In the genomic region with DNA sequence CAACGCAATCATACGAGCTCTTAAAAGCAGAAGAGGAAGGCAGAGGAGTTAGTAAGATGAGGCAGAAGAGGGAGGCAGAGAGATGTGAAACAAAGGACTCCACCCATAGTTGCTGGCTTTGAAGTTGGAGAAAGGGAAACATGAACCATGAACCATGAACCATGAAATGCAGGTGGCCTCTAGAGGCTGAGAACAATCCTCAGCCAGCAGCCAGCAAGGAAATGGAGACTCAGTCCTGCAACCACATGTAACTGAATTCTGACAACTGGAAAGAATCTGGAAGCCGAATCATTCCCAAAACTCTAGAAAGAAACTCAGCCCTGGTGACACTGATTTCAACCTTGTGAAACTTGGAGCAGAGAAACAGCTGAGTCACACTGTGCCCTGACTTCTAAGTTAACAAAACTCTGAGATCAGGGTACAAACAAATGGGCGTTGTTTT, we compare ENCODE assay signal across 1 cellular context.
TF ChIP-seq lines count a peak whose summit lies in the region.

No MANE protein-coding gene starts in this region.

TF ChIP-seq in GM12878, 131 proteins besides CTCF, POLR2A, EP300 and RAD21 (continued from another document and continues in another):
- no peak for TF ChIP-seq CEBPB (IDR thresholded peaks at IDR 0.05; ENCODE audit: borderline replicate concordance in 1 of 2, low read depth in 2 of 2, low read length in 2 of 2)
- no peak for TF ChIP-seq YBX1 (IDR thresholded peaks at IDR 0.05)
- TF ChIP-seq CBFB (IDR thresholded peaks at IDR 0.05; ENCODE audit: low read depth) = no peak
- TF ChIP-seq SREBF2 (IDR thresholded peaks at IDR 0.05; ENCODE audit: low read length) = no peak
- 0 out of 2 replicates have a peak, but pooled peaks have one; percentile 22 for TF ChIP-seq HDGF (IDR thresholded peaks at IDR 0.05)
- TF ChIP-seq ELK1 (IDR thresholded peaks at IDR 0.05; ENCODE audit: low read depth, low read length) = no peak
- TF ChIP-seq TARDBP (IDR thresholded peaks at IDR 0.05; ENCODE audit: borderline replicate concordance) = no peak
- no peak for TF ChIP-seq ASH2L (IDR thresholded peaks at IDR 0.05; ENCODE audit: borderline replicate concordance, low read depth)
- TF ChIP-seq SPI1 (IDR thresholded peaks at IDR 0.05; ENCODE audit: borderline replicate concordance, insufficient read depth, low read depth, low read length) = peak; percentile 63; the same call in 1 of the 2 replicates
- peak; percentile 59 for TF ChIP-seq RUNX3 (IDR thresholded peaks at IDR 0.05; ENCODE audit: low read length)
- peak; percentile 92 for TF ChIP-seq TCF7 (IDR thresholded peaks at IDR 0.05; ENCODE audit: borderline replicate concordance)
- TF ChIP-seq MTA3 (IDR thresholded peaks at IDR 0.05; ENCODE audit: borderline replicate concordance, low read length) = no peak; the same call in 1 of the 2 replicates
- TF ChIP-seq RELA (IDR thresholded peaks at IDR 0.05; ENCODE audit: borderline replicate concordance, partially characterized antibody) = no peak
- TF ChIP-seq ETV6 (conservative IDR thresholded peaks at IDR 0.05 in 1 of 2, IDR thresholded peaks at IDR 0.05 in 1 of 2; ENCODE audit: borderline replicate concordance in 1 of 2, low read depth in 1 of 2) = peak in 1 of 2 experiments; percentile 66; a peak in 2 of 4 replicates
- no peak for TF ChIP-seq ZNF274 (IDR thresholded peaks at IDR 0.05; ENCODE audit: insufficient read depth, insufficient read length)
- TF ChIP-seq SREBF1 (IDR thresholded peaks at IDR 0.05; ENCODE audit: low read length) = no peak
- TF ChIP-seq ATF2 (IDR thresholded peaks at IDR 0.05; ENCODE audit: low read length) = peak; percentile 51; the same call in 1 of the 2 replicates
- TF ChIP-seq YY1 (IDR thresholded peaks at IDR 0.05; ENCODE audit: low read depth, low read length) = peak; percentile 85
- TF ChIP-seq RELB (IDR thresholded peaks at IDR 0.05; ENCODE audit: low read depth) = peak; percentile 71
- TF ChIP-seq EGR1 (IDR thresholded peaks at IDR 0.05; ENCODE audit: borderline replicate concordance in 1 of 2, low read depth in 2 of 2, low read length in 2 of 2) = no peak
- TF ChIP-seq, protein P1, sequence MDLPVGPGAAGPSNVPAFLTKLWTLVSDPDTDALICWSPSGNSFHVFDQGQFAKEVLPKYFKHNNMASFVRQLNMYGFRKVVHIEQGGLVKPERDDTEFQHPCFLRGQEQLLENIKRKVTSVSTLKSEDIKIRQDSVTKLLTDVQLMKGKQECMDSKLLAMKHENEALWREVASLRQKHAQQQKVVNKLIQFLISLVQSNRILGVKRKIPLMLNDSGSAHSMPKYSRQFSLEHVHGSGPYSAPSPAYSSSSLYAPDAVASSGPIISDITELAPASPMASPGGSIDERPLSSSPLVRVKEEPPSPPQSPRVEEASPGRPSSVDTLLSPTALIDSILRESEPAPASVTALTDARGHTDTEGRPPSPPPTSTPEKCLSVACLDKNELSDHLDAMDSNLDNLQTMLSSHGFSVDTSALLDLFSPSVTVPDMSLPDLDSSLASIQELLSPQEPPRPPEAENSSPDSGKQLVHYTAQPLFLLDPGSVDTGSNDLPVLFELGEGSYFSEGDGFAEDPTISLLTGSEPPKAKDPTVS (IDR thresholded peaks at IDR 0.05; ENCODE audit: low read depth, low read length) = no peak
- TF ChIP-seq ATF7 (IDR thresholded peaks at IDR 0.05; ENCODE audit: low read depth) = no peak
- TF ChIP-seq RFX5 (IDR thresholded peaks at IDR 0.05; ENCODE audit: low read depth, low read length) = no peak
- TF ChIP-seq MTA2 (IDR thresholded peaks at IDR 0.05; ENCODE audit: low read depth) = 0 out of 2 replicates have a peak, but pooled peaks have one; percentile 32
- peak; percentile 80; the same call in 1 of the 2 replicates for TF ChIP-seq PAX5 (IDR thresholded peaks at IDR 0.05; ENCODE audit: borderline replicate concordance, low read depth, low read length)
- no peak for TF ChIP-seq TCF12 (IDR thresholded peaks at IDR 0.05; ENCODE audit: low read depth, low read length)
- TF ChIP-seq ATF3 (IDR thresholded peaks at IDR 0.05; ENCODE audit: borderline replicate concordance, extremely low read depth, low read depth, low read length) = no peak
- TF ChIP-seq KLF5 (IDR thresholded peaks at IDR 0.05; ENCODE audit: partially characterized antibody) = no peak
- TF ChIP-seq SP1 (IDR thresholded peaks at IDR 0.05; ENCODE audit: low read depth, low read length) = no peak
- TF ChIP-seq, protein P2, sequence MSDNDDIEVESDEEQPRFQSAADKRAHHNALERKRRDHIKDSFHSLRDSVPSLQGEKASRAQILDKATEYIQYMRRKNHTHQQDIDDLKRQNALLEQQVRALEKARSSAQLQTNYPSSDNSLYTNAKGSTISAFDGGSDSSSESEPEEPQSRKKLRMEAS (IDR thresholded peaks at IDR 0.05; ENCODE audit: low read depth, low read length) = no peak
- TF ChIP-seq SUZ12 (IDR thresholded peaks at IDR 0.05; ENCODE audit: unreplicated experiment) = no peak
- TF ChIP-seq, protein P3, sequence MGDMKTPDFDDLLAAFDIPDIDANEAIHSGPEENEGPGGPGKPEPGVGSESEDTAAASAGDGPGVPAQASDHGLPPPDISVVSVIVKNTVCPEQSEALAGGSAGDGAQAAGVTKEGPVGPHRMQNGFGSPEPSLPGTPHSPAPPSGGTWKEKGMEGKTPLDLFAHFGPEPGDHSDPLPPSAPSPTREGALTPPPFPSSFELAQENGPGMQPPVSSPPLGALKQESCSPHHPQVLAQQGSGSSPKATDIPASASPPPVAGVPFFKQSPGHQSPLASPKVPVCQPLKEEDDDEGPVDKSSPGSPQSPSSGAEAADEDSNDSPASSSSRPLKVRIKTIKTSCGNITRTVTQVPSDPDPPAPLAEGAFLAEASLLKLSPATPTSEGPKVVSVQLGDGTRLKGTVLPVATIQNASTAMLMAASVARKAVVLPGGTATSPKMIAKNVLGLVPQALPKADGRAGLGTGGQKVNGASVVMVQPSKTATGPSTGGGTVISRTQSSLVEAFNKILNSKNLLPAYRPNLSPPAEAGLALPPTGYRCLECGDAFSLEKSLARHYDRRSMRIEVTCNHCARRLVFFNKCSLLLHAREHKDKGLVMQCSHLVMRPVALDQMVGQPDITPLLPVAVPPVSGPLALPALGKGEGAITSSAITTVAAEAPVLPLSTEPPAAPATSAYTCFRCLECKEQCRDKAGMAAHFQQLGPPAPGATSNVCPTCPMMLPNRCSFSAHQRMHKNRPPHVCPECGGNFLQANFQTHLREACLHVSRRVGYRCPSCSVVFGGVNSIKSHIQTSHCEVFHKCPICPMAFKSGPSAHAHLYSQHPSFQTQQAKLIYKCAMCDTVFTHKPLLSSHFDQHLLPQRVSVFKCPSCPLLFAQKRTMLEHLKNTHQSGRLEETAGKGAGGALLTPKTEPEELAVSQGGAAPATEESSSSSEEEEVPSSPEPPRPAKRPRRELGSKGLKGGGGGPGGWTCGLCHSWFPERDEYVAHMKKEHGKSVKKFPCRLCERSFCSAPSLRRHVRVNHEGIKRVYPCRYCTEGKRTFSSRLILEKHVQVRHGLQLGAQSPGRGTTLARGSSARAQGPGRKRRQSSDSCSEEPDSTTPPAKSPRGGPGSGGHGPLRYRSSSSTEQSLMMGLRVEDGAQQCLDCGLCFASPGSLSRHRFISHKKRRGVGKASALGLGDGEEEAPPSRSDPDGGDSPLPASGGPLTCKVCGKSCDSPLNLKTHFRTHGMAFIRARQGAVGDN (IDR thresholded peaks at IDR 0.05) = no peak; the same call in 1 of the 2 replicates
- TF ChIP-seq ZNF384 (IDR thresholded peaks at IDR 0.05; ENCODE audit: borderline replicate concordance, low read depth, low read length) = no peak
- TF ChIP-seq NBN (IDR thresholded peaks at IDR 0.05) = 0 out of 2 replicates have a peak, but pooled peaks have one; percentile 29
- no peak for TF ChIP-seq RB1 (IDR thresholded peaks at IDR 0.05; ENCODE audit: borderline replicate concordance)
- TF ChIP-seq BCL3 (IDR thresholded peaks at IDR 0.05; ENCODE audit: borderline replicate concordance, insufficient read depth, low read depth, low read length, poor library complexity, severe bottlenecking) = no peak
- no peak for TF ChIP-seq ZNF622 (IDR thresholded peaks at IDR 0.05)
- no peak for TF ChIP-seq TBL1XR1 (IDR thresholded peaks at IDR 0.05; ENCODE audit: low read depth, low read length)
- TF ChIP-seq, protein P4, sequence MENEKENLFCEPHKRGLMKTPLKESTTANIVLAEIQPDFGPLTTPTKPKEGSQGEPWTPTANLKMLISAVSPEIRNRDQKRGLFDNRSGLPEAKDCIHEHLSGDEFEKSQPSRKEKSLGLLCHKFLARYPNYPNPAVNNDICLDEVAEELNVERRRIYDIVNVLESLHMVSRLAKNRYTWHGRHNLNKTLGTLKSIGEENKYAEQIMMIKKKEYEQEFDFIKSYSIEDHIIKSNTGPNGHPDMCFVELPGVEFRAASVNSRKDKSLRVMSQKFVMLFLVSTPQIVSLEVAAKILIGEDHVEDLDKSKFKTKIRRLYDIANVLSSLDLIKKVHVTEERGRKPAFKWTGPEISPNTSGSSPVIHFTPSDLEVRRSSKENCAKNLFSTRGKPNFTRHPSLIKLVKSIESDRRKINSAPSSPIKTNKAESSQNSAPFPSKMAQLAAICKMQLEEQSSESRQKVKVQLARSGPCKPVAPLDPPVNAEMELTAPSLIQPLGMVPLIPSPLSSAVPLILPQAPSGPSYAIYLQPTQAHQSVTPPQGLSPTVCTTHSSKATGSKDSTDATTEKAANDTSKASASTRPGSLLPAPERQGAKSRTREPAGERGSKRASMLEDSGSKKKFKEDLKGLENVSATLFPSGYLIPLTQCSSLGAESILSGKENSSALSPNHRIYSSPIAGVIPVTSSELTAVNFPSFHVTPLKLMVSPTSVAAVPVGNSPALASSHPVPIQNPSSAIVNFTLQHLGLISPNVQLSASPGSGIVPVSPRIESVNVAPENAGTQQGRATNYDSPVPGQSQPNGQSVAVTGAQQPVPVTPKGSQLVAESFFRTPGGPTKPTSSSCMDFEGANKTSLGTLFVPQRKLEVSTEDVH (IDR thresholded peaks at IDR 0.05; ENCODE audit: low read depth, partially characterized antibody) = no peak
- TF ChIP-seq ZBTB40 (IDR thresholded peaks at IDR 0.05; ENCODE audit: borderline replicate concordance) = no peak
